1 cellular context compared by ENCODE assay signal in genomic region chr3:179734497-179735281, GRCh38.
A peak's percentile ranks its signal among the peaks of the same experiment; 100 is the strongest.
TF ChIP-seq lines count a peak whose summit lies in the region.

No MANE protein-coding gene starts in this region.

TF ChIP-seq in HepG2, 621 proteins besides CTCF, POLR2A, EP300 and RAD21 (continued from another document and continues in another):
- TF ChIP-seq, protein P1, sequence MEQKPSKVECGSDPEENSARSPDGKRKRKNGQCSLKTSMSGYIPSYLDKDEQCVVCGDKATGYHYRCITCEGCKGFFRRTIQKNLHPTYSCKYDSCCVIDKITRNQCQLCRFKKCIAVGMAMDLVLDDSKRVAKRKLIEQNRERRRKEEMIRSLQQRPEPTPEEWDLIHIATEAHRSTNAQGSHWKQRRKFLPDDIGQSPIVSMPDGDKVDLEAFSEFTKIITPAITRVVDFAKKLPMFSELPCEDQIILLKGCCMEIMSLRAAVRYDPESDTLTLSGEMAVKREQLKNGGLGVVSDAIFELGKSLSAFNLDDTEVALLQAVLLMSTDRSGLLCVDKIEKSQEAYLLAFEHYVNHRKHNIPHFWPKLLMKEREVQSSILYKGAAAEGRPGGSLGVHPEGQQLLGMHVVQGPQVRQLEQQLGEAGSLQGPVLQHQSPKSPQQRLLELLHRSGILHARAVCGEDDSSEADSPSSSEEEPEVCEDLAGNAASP (CRISPR knock-in tag; IDR thresholded peaks at IDR 0.05; ENCODE audit: borderline replicate concordance): peak; percentile 67; the same call in 1 of the 2 replicates
- TF ChIP-seq ASH2L (IDR thresholded peaks at IDR 0.05; ENCODE audit: insufficient read length, low read depth, low read length) (peak; percentile 36), ZNF569 (CRISPR knock-in tag; IDR thresholded peaks at IDR 0.05; ENCODE audit: borderline replicate concordance) (no peak), NCOA5 (CRISPR knock-in tag; IDR thresholded peaks at IDR 0.05) (no peak), NAIF1 (CRISPR knock-in tag; IDR thresholded peaks at IDR 0.05; ENCODE audit: borderline replicate concordance) (no peak), ZNF724P (CRISPR knock-in tag; IDR thresholded peaks at IDR 0.05; ENCODE audit: borderline replicate concordance) (no peak), DPF2 (CRISPR knock-in tag; IDR thresholded peaks at IDR 0.05; ENCODE audit: borderline replicate concordance, low read depth) (peak; percentile 74; the same call in 1 of the 2 replicates), NR2F1 (CRISPR knock-in tag; IDR thresholded peaks at IDR 0.05) (peak; percentile 45 to 77; a peak in 2 of 4 replicates), ZMAT5 (CRISPR knock-in tag; IDR thresholded peaks at IDR 0.05; ENCODE audit: borderline replicate concordance, low read depth) (no peak), PHF5A (CRISPR knock-in tag; IDR thresholded peaks at IDR 0.05; ENCODE audit: low read depth, unreplicated experiment) (peak; percentile 34), ZNF883 (CRISPR knock-in tag; IDR thresholded peaks at IDR 0.05; ENCODE audit: not compliant biosample characterization) (no peak), ZNF263 (CRISPR knock-in tag; IDR thresholded peaks at IDR 0.05) (no peak), HBP1 (CRISPR knock-in tag; IDR thresholded peaks at IDR 0.05; ENCODE audit: low read depth) (no peak), ZFP82 (CRISPR knock-in tag; IDR thresholded peaks at IDR 0.05; ENCODE audit: borderline replicate concordance) (no peak), PRPF4 (IDR thresholded peaks at IDR 0.05; ENCODE audit: low read depth, low read length, poor library complexity, severe bottlenecking) (no peak), ZNF549 (CRISPR knock-in tag; IDR thresholded peaks at IDR 0.05) (no peak), ZFP36L2 (CRISPR knock-in tag; IDR thresholded peaks at IDR 0.05) (no peak), PLRG1 (conservative IDR thresholded peaks at IDR 0.05) (no peak), KAT2B (IDR thresholded peaks at IDR 0.05; ENCODE audit: borderline replicate concordance, low read depth, low read length) (no peak), ZBTB46 (CRISPR knock-in tag; IDR thresholded peaks at IDR 0.05; ENCODE audit: borderline replicate concordance) (no peak), ZNF841 (CRISPR knock-in tag; IDR thresholded peaks at IDR 0.05; ENCODE audit: borderline replicate concordance) (no peak), ZFP91 (CRISPR knock-in tag; IDR thresholded peaks at IDR 0.05; ENCODE audit: borderline replicate concordance) (no peak), THYN1 (CRISPR knock-in tag; IDR thresholded peaks at IDR 0.05; ENCODE audit: borderline replicate concordance, low read depth) (no peak), TBX2 (CRISPR knock-in tag; IDR thresholded peaks at IDR 0.05; ENCODE audit: borderline replicate concordance) (peak; percentile 66; the same call in 1 of the 2 replicates), ZMYM3 (CRISPR knock-in tag; IDR thresholded peaks at IDR 0.05) (no peak), MEIS2 (CRISPR knock-in tag; IDR thresholded peaks at IDR 0.05) (no peak), SP1 (IDR thresholded peaks at IDR 0.05) (no peak), SP1 (CRISPR knock-in tag; IDR thresholded peaks at IDR 0.05) (no peak), FIP1L1 (IDR thresholded peaks at IDR 0.05; ENCODE audit: borderline replicate concordance, insufficient read depth, low read depth, low read length) (no peak), RORA (CRISPR knock-in tag; IDR thresholded peaks at IDR 0.05) (no peak), KDM3A (CRISPR knock-in tag; IDR thresholded peaks at IDR 0.05; ENCODE audit: low read depth) (no peak), ZNF790 (CRISPR knock-in tag; IDR thresholded peaks at IDR 0.05; ENCODE audit: borderline replicate concordance) (no peak)
- TF ChIP-seq, protein P2, sequence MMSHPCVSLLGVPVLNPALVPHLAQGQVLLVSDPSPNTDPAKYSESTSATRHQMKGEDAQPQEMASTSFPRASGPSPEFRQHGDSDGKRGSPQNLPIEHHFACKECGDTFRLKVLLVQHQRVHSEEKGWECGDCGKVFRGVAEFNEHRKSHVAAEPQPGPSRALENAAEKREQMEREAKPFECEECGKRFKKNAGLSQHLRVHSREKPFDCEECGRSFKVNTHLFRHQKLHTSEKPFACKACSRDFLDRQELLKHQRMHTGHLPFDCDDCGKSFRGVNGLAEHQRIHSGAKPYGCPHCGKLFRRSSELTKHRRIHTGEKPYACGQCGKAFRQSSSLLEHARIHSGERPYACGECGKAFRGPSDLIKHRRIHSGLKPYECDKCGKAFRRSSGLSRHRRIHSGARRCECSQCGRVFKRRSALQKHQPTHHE (CRISPR knock-in tag; IDR thresholded peaks at IDR 0.05; ENCODE audit: borderline replicate concordance): no peak
- TF ChIP-seq, protein P3, sequence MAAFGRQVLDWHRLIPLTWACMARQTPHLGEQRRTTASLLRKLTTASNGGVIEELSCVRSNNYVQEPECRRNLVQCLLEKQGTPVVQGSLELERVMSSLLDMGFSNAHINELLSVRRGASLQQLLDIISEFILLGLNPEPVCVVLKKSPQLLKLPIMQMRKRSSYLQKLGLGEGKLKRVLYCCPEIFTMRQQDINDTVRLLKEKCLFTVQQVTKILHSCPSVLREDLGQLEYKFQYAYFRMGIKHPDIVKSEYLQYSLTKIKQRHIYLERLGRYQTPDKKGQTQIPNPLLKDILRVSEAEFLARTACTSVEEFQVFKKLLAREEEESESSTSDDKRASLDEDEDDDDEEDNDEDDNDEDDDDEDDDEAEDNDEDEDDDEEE (CRISPR knock-in tag; IDR thresholded peaks at IDR 0.05): no peak
- TF ChIP-seq, protein P4, sequence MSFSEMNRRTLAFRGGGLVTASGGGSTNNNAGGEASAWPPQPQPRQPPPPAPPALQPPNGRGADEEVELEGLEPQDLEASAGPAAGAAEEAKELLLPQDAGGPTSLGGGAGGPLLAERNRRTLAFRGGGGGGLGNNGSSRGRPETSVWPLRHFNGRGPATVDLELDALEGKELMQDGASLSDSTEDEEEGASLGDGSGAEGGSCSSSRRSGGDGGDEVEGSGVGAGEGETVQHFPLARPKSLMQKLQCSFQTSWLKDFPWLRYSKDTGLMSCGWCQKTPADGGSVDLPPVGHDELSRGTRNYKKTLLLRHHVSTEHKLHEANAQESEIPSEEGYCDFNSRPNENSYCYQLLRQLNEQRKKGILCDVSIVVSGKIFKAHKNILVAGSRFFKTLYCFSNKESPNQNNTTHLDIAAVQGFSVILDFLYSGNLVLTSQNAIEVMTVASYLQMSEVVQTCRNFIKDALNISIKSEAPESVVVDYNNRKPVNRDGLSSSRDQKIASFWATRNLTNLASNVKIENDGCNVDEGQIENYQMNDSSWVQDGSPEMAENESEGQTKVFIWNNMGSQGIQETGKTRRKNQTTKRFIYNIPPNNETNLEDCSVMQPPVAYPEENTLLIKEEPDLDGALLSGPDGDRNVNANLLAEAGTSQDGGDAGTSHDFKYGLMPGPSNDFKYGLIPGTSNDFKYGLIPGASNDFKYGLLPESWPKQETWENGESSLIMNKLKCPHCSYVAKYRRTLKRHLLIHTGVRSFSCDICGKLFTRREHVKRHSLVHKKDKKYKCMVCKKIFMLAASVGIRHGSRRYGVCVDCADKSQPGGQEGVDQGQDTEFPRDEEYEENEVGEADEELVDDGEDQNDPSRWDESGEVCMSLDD (CRISPR knock-in tag; IDR thresholded peaks at IDR 0.05; ENCODE audit: borderline replicate concordance): no peak
- TF ChIP-seq, protein P5, sequence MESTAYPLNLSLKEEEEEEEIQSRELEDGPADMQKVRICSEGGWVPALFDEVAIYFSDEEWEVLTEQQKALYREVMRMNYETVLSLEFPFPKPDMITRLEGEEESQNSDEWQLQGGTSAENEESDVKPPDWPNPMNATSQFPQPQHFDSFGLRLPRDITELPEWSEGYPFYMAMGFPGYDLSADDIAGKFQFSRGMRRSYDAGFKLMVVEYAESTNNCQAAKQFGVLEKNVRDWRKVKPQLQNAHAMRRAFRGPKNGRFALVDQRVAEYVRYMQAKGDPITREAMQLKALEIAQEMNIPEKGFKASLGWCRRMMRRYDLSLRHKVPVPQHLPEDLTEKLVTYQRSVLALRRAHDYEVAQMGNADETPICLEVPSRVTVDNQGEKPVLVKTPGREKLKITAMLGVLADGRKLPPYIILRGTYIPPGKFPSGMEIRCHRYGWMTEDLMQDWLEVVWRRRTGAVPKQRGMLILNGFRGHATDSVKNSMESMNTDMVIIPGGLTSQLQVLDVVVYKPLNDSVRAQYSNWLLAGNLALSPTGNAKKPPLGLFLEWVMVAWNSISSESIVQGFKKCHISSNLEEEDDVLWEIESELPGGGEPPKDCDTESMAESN (CRISPR knock-in tag; conservative IDR thresholded peaks at IDR 0.05): no peak
- TF ChIP-seq, protein P6, sequence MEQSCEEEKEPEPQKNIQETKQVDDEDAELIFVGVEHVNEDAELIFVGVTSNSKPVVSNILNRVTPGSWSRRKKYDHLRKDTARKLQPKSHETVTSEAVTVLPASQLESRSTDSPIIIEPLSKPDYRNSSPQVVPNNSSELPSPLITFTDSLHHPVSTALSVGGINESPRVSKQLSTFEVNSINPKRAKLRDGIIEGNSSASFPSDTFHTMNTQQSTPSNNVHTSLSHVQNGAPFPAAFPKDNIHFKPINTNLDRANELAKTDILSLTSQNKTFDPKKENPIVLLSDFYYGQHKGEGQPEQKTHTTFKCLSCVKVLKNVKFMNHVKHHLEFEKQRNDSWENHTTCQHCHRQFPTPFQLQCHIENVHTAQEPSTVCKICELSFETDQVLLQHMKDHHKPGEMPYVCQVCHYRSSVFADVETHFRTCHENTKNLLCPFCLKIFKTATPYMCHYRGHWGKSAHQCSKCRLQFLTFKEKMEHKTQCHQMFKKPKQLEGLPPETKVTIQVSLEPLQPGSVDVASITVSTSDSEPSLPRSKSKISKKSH (CRISPR knock-in tag; IDR thresholded peaks at IDR 0.05; ENCODE audit: borderline replicate concordance): no peak
- TF ChIP-seq, protein P7, sequence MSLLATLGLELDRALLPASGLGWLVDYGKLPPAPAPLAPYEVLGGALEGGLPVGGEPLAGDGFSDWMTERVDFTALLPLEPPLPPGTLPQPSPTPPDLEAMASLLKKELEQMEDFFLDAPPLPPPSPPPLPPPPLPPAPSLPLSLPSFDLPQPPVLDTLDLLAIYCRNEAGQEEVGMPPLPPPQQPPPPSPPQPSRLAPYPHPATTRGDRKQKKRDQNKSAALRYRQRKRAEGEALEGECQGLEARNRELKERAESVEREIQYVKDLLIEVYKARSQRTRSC (CRISPR knock-in tag; IDR thresholded peaks at IDR 0.05; ENCODE audit: low read depth): no peak
- TF ChIP-seq, protein P8, sequence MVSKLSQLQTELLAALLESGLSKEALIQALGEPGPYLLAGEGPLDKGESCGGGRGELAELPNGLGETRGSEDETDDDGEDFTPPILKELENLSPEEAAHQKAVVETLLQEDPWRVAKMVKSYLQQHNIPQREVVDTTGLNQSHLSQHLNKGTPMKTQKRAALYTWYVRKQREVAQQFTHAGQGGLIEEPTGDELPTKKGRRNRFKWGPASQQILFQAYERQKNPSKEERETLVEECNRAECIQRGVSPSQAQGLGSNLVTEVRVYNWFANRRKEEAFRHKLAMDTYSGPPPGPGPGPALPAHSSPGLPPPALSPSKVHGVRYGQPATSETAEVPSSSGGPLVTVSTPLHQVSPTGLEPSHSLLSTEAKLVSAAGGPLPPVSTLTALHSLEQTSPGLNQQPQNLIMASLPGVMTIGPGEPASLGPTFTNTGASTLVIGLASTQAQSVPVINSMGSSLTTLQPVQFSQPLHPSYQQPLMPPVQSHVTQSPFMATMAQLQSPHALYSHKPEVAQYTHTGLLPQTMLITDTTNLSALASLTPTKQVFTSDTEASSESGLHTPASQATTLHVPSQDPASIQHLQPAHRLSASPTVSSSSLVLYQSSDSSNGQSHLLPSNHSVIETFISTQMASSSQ (IDR thresholded peaks at IDR 0.05; ENCODE audit: low read depth): peak; percentile 42; the same call in 1 of the 2 replicates
- TF ChIP-seq, protein P8 (CRISPR knock-in tag; IDR thresholded peaks at IDR 0.05; ENCODE audit: borderline replicate concordance): peak; percentile 86; the same call in 1 of the 2 replicates
